In the genomic region with DNA sequence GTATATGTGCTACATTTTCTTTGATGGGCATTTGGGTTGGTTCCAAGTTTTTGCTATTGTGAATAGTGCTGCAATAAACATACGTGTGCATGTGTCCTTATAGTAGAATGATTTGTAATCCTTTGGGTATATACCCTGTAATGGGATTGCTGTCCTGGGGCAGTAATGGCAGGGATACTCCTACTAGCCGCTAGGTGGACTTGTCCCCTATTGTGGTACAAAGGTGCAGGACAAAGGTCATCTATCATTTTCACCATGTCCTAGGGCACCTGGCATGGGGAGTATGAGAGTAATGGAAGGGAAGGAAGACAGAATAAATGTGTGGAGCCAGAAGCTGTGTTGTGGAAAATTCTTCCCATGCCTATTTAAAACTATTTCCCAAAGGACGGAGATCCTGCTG, we compare ENCODE assay signal across 20 cellular contexts.
DNase-seq lines count a peak whose midpoint lies in the region; ATAC-seq and TF ChIP-seq lines count a peak whose summit lies in the region.
"Had no signal": no experiment of that assay in that cellular context is flagged by ENCODE, and none has a peak within 500 bp of the region (broad histone marks: within the 10 kb centered on the region; RNA-seq: fewer than 3 reads in every experiment).

No MANE protein-coding gene starts in this region.

- no peak overlapping the region for H3K9ac ChIP-seq in endodermal cell (ENCODE audit: extremely low read depth, low read length, poor library complexity, severe bottlenecking)
- H3K9ac ChIP-seq: BLaER1 had no signal

- ATAC-seq in left lobe of liver (peak; percentile 47), gastroesophageal sphincter (no peak), GM21619 (IDR thresholded peaks at IDR 0.05; ENCODE audit: unreplicated experiment) (no peak)
- ATAC-seq: GM12878, GM23338, HCT116 had no signal

- H3K9me3 ChIP-seq in endodermal cell (ENCODE audit: control insufficient read depth, low read length): no peaks in the 10 kb centered on the region
- no peaks in the 10 kb centered on the region for H3K9me3 ChIP-seq in gastroesophageal sphincter
- H3K9me3 ChIP-seq: BLaER1 had no signal

- H3K9me3 Mint-ChIP-seq in endodermal cell: no peaks in the 10 kb centered on the region
- H3K9me3 Mint-ChIP-seq: CD4-positive, alpha-beta T cell; CD8-positive, alpha-beta memory T cell; GM23338; H9 had no signal

- TF ChIP-seq CTCF in endodermal cell (conservative IDR thresholded peaks at IDR 0.05) (peak; percentile 30), gastroesophageal sphincter (IDR thresholded peaks at IDR 0.05) (no peak)

- H3K4me3 Mint-ChIP-seq in endodermal cell: no peak overlapping the region
- H3K4me3 Mint-ChIP-seq: B cell; CD14-positive monocyte; CD4-positive, alpha-beta T cell; CD8-positive, alpha-beta memory T cell; GM23338; H9 had no signal

- H3K4me1 Mint-ChIP-seq in endodermal cell: no peaks in the 10 kb centered on the region
- H3K4me1 Mint-ChIP-seq: B cell had no signal

- WGBS in endodermal cell (ENCODE audit: insufficient coverage in 1 of 2, insufficient read length in 1 of 2), 2 experiments: 98% methylated on average over 3 of the region's 3 CpGs; no CpG with 5 or more reads in 1 of the 2 experiments
- 67 to 86% methylated on average over 2 to 3 of the region's 3 CpGs for WGBS in gastroesophageal sphincter (ENCODE audit: low coverage in 1 of 2), 2 donors

- H3K4me3 ChIP-seq in endodermal cell (ENCODE audit: low read length) (no peak overlapping the region), gastroesophageal sphincter (no peak overlapping the region)
- H3K4me3 ChIP-seq: BLaER1, GM12878, GM23338 had no signal

- H3K36me3 ChIP-seq in endodermal cell (ENCODE audit: control insufficient read depth, insufficient read depth, low read length) (no peaks in the 10 kb centered on the region), gastroesophageal sphincter (no peaks in the 10 kb centered on the region)
- H3K36me3 ChIP-seq: BLaER1 had no signal

- H3K27me3 ChIP-seq in endodermal cell (ENCODE audit: control insufficient read depth, insufficient read depth, low read length, poor library complexity, severe bottlenecking) (no peaks in the 10 kb centered on the region), gastroesophageal sphincter (no peaks in the 10 kb centered on the region)
- H3K27me3 ChIP-seq: BLaER1 had no signal

- H3K36me3 Mint-ChIP-seq in endodermal cell (ENCODE audit: low read depth): no peaks in the 10 kb centered on the region
- H3K36me3 Mint-ChIP-seq: CD14-positive monocyte; CD8-positive, alpha-beta memory T cell had no signal

- DNase-seq in DMS53 (lab: John Stamatoyannopoulos, UW) (peak; percentile 27), DMS53 treated with DMSO at 0.1 percent for 48 hours (lab: John Stamatoyannopoulos, UW; ENCODE audit: unreplicated experiment) (no peak), endodermal cell (no peak), left lobe of liver (ENCODE audit: low spot score) (no peak)
- DNase-seq in stimulated activated CD4-positive, alpha-beta T cell treated with anti-CD3 and anti-CD28 coated beads, Interleukin-1b, Interleukin-23, amount 100 ng/mL, for 48 hours: no peak
- DNase-seq: CD4-positive, alpha-beta T cell; CD8-positive, alpha-beta memory T cell; DMS 273 treated with DMSO at 0.1 percent for 48 hours; EL; GDM1; H9 had no signal

- no peak for TF ChIP-seq EP300 in gastroesophageal sphincter (IDR thresholded peaks at IDR 0.05)

- H3K27ac ChIP-seq in endodermal cell (ENCODE audit: low read depth, low read length) (no peak overlapping the region), gastroesophageal sphincter (no peak overlapping the region)
- H3K27ac ChIP-seq: 22Rv1, BLaER1 had no signal

- TF ChIP-seq POLR2A in gastroesophageal sphincter (IDR thresholded peaks at IDR 0.05): no peak

- H3K4me1 ChIP-seq in endodermal cell (ENCODE audit: control insufficient read depth, insufficient read depth, low read length): no peaks in the 10 kb centered on the region
- H3K4me1 ChIP-seq in gastroesophageal sphincter: no peaks in the 10 kb centered on the region

- no peak overlapping the region for H3K27ac Mint-ChIP-seq in endodermal cell
- H3K27ac Mint-ChIP-seq: B cell; CD4-positive, alpha-beta T cell; GM23338; H9 had no signal

- peaks cover 3% of the 10 kb centered on the region for H3K27me3 Mint-ChIP-seq in endodermal cell (ENCODE audit: insufficient read depth)
- H3K27me3 Mint-ChIP-seq: B cell; CD4-positive, alpha-beta T cell had no signal
